17 cellular contexts compared by ENCODE assay signal in genomic region chr1:1254667-1254998, GRCh38. TPM values are rescaled to one million over a fixed set of nuclear protein-coding genes. Genes with fewer than 3 reads are reported as not detected.
A peak's percentile ranks its signal among the peaks of the same experiment; 100 is the strongest.
DNase-seq lines count a peak whose midpoint lies in the region; ATAC-seq, FAIRE-seq and TF ChIP-seq lines count a peak whose summit lies in the region.
"Had no signal": no experiment of that assay in that cellular context is flagged by ENCODE, and none has a peak within 500 bp of the region (broad histone marks: within the 10 kb centered on the region; RNA-seq: fewer than 3 reads in every experiment).

No MANE protein-coding gene starts in this region.

- H3K23me2 ChIP-seq in H1 (ENCODE audit: low read depth, low read length), result no peaks in the 10 kb centered on the region

- H3K56ac ChIP-seq in H1 (replicated peaks; ENCODE audit: insufficient read length, low read depth, low read length), result no peak overlapping the region

- TF ChIP-seq RAD21 in H1 (IDR thresholded peaks at IDR 0.05 in 1 of 2, conservative IDR thresholded peaks at IDR 0.05 in 1 of 2; ENCODE audit: low read depth in 2 of 2, low read length in 2 of 2), result no peak

- H3K27me3 Mint-ChIP-seq in T-helper 17 cell (no peaks in the 10 kb centered on the region), mesothelial cell of epicardium (ENCODE audit: low read depth) (no peaks in the 10 kb centered on the region)
- no peaks in the 10 kb centered on the region for H3K27me3 Mint-ChIP-seq in stimulated activated naive B cell treated with anti-CD40 and anti-IgM and Interleukin-4, amounts not matched to agents 10 μg/mL and 1 μg/mL and 100 μg/mL, for 72 hours
- H3K27me3 Mint-ChIP-seq: CD8-positive, alpha-beta memory T cell had no signal

- H4K8ac ChIP-seq in H1 (ENCODE audit: extremely low read depth, insufficient read depth, low read length), result peak overlapping the region; percentile 68; the same call in 1 of the 2 replicates

- H3K4me3 Mint-ChIP-seq in T-helper 17 cell (no peak overlapping the region), mesothelial cell of epicardium (no peak overlapping the region)
- H3K4me3 Mint-ChIP-seq in stimulated activated naive B cell treated with anti-CD40 and anti-IgM and Interleukin-4, amounts not matched to agents 10 μg/mL and 1 μg/mL and 100 μg/mL, for 72 hours, result no peak overlapping the region
- H3K4me3 Mint-ChIP-seq: CD8-positive, alpha-beta memory T cell had no signal

- peaks cover 0 to 5% of the 10 kb centered on the region in 2 experiments; a peak in 1 of 4 replicates for H3K79me2 ChIP-seq in H1 (ENCODE audit: control insufficient read depth in 1 of 2, insufficient read depth in 2 of 2, low read length in 2 of 2)

- no peak overlapping the region for H2BK12ac ChIP-seq in H1 (ENCODE audit: low read depth, low read length)

- H3K18ac ChIP-seq in H1 (ENCODE audit: extremely low read depth, low read length), result no peak overlapping the region

- TF ChIP-seq POLR2A in H1 (IDR thresholded peaks at IDR 0.05; ENCODE audit: control extremely low read depth in 1 of 2, low read depth in 2 of 2, low read length in 2 of 2), result no peak

- DNase-seq in T-helper 17 cell (no peak), H1 (ENCODE audit: low read depth in 1 of 2, low spot score in 2 of 2) (no peak), mesothelial cell of epicardium (ENCODE audit: low spot score in 2 of 2, unreplicated experiment in 2 of 2) (no peak), foreskin melanocyte (no peak)
- DNase-seq in stimulated activated naive B cell treated with anti-CD40 and anti-IgM and Interleukin-4, amounts not matched to agents 10 μg/mL and 1 μg/mL and 100 μg/mL, for 72 hours, result no peak
- DNase-seq: BE2C; Caco-2; CD8-positive, alpha-beta memory T cell; DMS53; GF-D8 had no signal

- WGBS in H1 (ENCODE audit: extremely low coverage in 1 of 2, insufficient coverage in 1 of 2, insufficient read length in 1 of 2, insufficient replicate concordance in 2 of 2, low coverage in 1 of 2, low lambda C conversion rate in 2 of 2, missing lambda C conversion rate in 1 of 2), 2 experiments, result 95% methylated on average over 21 of the region's 21 CpGs; no CpG with 5 or more reads in 1 of the 2 experiments

- H3K4me1 Mint-ChIP-seq in T-helper 17 cell (peaks cover 17% of the 10 kb centered on the region), mesothelial cell of epicardium (peaks cover 2% of the 10 kb centered on the region)
- peaks cover 14 to 32% of the 10 kb centered on the region in 2 donors for H3K4me1 Mint-ChIP-seq in stimulated activated naive B cell treated with anti-CD40 and anti-IgM and Interleukin-4, amounts not matched to agents 10 μg/mL and 1 μg/mL and 100 μg/mL, for 72 hours

- H2AK5ac ChIP-seq in H1 (ENCODE audit: low read depth, low read length), result no peak overlapping the region

- H3K27ac ChIP-seq in HEK293 (ENCODE audit: extremely low read depth, low read depth, low read length) (0 out of 2 replicates have a peak overlapping the region, but pooled peaks have one; percentile 14), H1 (ENCODE audit: low read depth, low read length) (no peak overlapping the region)
- H3K27ac ChIP-seq: A549, HL-60 had no signal

- H3K79me1 ChIP-seq in H1 (ENCODE audit: low read depth, low read length), result peaks cover 8% of the 10 kb centered on the region

- no peak for TF ChIP-seq EP300 in H1 (IDR thresholded peaks at IDR 0.05; ENCODE audit: borderline replicate concordance in 1 of 2, low read depth in 2 of 2, low read length in 2 of 2)

- peaks cover 6 to 70% of the 10 kb centered on the region in 2 experiments; a peak in 2 of 3 replicates for H3K36me3 ChIP-seq in HEK293 (ENCODE audit: control insufficient read depth in 2 of 2, insufficient read depth in 1 of 2, low read length in 2 of 2)
- H3K36me3 ChIP-seq in H1 (ENCODE audit: control insufficient read depth in 2 of 4, insufficient read depth in 4 of 4, low read length in 3 of 4), result peaks cover 0 to 32% (median 17%) of the 10 kb centered on the region in 4 experiments; a peak in 7 of 8 replicates

- H3K27ac Mint-ChIP-seq in T-helper 17 cell (peak overlapping the region; percentile 61), mesothelial cell of epicardium (no peak overlapping the region)
- peak overlapping the region; percentile 42 for H3K27ac Mint-ChIP-seq in stimulated activated naive B cell treated with anti-CD40 and anti-IgM and Interleukin-4, amounts not matched to agents 10 μg/mL and 1 μg/mL and 100 μg/mL, for 72 hours
- H3K27ac Mint-ChIP-seq: CD8-positive, alpha-beta memory T cell had no signal

- no peak overlapping the region for H3K23ac ChIP-seq in H1 (ENCODE audit: insufficient read length)

- no peaks in the 10 kb centered on the region for H3K27me3 ChIP-seq in H1 (replicated peaks in 1 of 4; ENCODE audit: control insufficient read depth in 3 of 4, extremely low read depth in 1 of 4, insufficient read depth in 3 of 4, low read length in 3 of 4)
- H3K27me3 ChIP-seq: BE2C had no signal

- no peak overlapping the region for H2BK15ac ChIP-seq in H1 (ENCODE audit: low read length)

- POLR2A ChIA-PET in HEK293 (lab: Yijun Ruan, JAX), result no interaction called here
- POLR2A ChIA-PET in H1 (lab: Charles Lee; ENCODE audit: partially characterized antibody), result no interaction called here

- no peaks in the 10 kb centered on the region; the same call in 1 of the 2 replicates for H3K4me1 ChIP-seq in HEK293 (ENCODE audit: control insufficient read depth, insufficient read depth, low read length)
- H3K4me1 ChIP-seq in H1 (replicated peaks in 1 of 4; ENCODE audit: control insufficient read depth in 3 of 4, insufficient read depth in 4 of 4, low read length in 3 of 4), result peaks cover 0 to 14% (median 8%) of the 10 kb centered on the region in 4 experiments; a peak in 6 of 7 replicates
- H3K4me1 ChIP-seq: A549, BE2C, Caco-2 had no signal

- no peak overlapping the region for H4K5ac ChIP-seq in H1 (ENCODE audit: insufficient read length, low read depth, low read length)

- peaks cover 4 to 17% of the 10 kb centered on the region in 2 experiments for H4K20me1 ChIP-seq in H1 (replicated peaks in 1 of 2; ENCODE audit: control insufficient read depth in 1 of 2, insufficient read depth in 2 of 2, low read length in 2 of 2)

- no peak for TF ChIP-seq CTCF in HEK293 (tag by site-specific recombination; IDR thresholded peaks at IDR 0.05)
- no peak for TF ChIP-seq CTCF in H1 (IDR thresholded peaks at IDR 0.05; ENCODE audit: control extremely low read depth in 1 of 3, insufficient read depth in 1 of 3, low read depth in 1 of 3, low read length in 3 of 3)
- no peak for TF ChIP-seq CTCF in mesothelial cell of epicardium (IDR thresholded peaks at IDR 0.05; ENCODE audit: unreplicated experiment)

- no peak overlapping the region for H3K4ac ChIP-seq in H1 (replicated peaks; ENCODE audit: insufficient read length, low read depth, low read length)

- H3K4me2 ChIP-seq in H1 (ENCODE audit: insufficient read depth in 1 of 2, low read depth in 2 of 2, low read length in 2 of 2), result no peak overlapping the region
- H3K4me2 ChIP-seq: A549 had no signal

- FAIRE-seq in H1 (lab: Jason Lieb, UNC), result no peak
- FAIRE-seq: A549, GM19239, H54 had no signal

- H2BK5ac ChIP-seq in H1 (ENCODE audit: low read depth, low read length), result no peak overlapping the region

- no peaks in the 10 kb centered on the region for H3K9me3 Mint-ChIP-seq in stimulated activated naive B cell treated with anti-CD40 and anti-IgM and Interleukin-4, amounts not matched to agents 10 μg/mL and 1 μg/mL and 100 μg/mL, for 72 hours
- H3K9me3 Mint-ChIP-seq in mesothelial cell of epicardium, result no peaks in the 10 kb centered on the region
- H3K9me3 Mint-ChIP-seq: CD8-positive, alpha-beta memory T cell had no signal

- H3K9ac ChIP-seq in H1 (replicated peaks in 1 of 4; ENCODE audit: extremely low read depth in 1 of 4, low read depth in 3 of 4, low read length in 3 of 4), result no peak overlapping the region

- H3K36me3 Mint-ChIP-seq in T-helper 17 cell (ENCODE audit: low read depth) (no peaks in the 10 kb centered on the region), mesothelial cell of epicardium (peaks cover 25% of the 10 kb centered on the region)
- peaks cover 40 to 50% of the 10 kb centered on the region in 2 donors for H3K36me3 Mint-ChIP-seq in stimulated activated naive B cell treated with anti-CD40 and anti-IgM and Interleukin-4, amounts not matched to agents 10 μg/mL and 1 μg/mL and 100 μg/mL, for 72 hours

- H3K9me3 ChIP-seq in HEK293 (ENCODE audit: control insufficient read depth, insufficient read depth, low read depth, low read length) (no peaks in the 10 kb centered on the region), T-helper 17 cell (ENCODE audit: control insufficient read depth, low read length, poor library complexity, severe bottlenecking) (no peaks in the 10 kb centered on the region), H1 (ENCODE audit: insufficient read depth in 2 of 2, low read depth in 1 of 2, low read length in 1 of 2) (no peaks in the 10 kb centered on the region)
- H3K9me3 ChIP-seq: A549, BE2C, Caco-2 had no signal

- no peak overlapping the region for H2AFZ ChIP-seq in H1 (ENCODE audit: low read length)

- CTCF ChIA-PET in HEK293 (lab: Yijun Ruan, JAX), result no interaction called here
- CTCF ChIA-PET in H1 (lab: Charles Lee; ENCODE audit: partially characterized antibody), result interaction anchor here (0.7 to 1.7 kb wide), 6 partner anchors 9 to 133 kb away, joined by 3 to 7 read pairs (median 4); no protein-coding TSS in a partner anchor

- H2BK120ac ChIP-seq in H1 (replicated peaks; ENCODE audit: low read depth, low read length), result no peak overlapping the region

- no peak for ATAC-seq in T-helper 17 cell
- ATAC-seq in stimulated activated naive B cell treated with anti-CD40 and anti-IgM and Interleukin-4, amounts not matched to agents 10 μg/mL and 1 μg/mL and 100 μg/mL, for 72 hours (replicated peaks), result no peak
- ATAC-seq in GM21619 (IDR thresholded peaks at IDR 0.05; ENCODE audit: unreplicated experiment), result no peak
- no peak for ATAC-seq in GM19452 (IDR thresholded peaks at IDR 0.05; ENCODE audit: unreplicated experiment)
- ATAC-seq: A549 had no signal

- H3K14ac ChIP-seq in H1 (ENCODE audit: insufficient read length), result no peak overlapping the region

- no peak overlapping the region for H3K4me3 ChIP-seq in HEK293 (ENCODE audit: low read depth, low read length)
- no peak overlapping the region for H3K4me3 ChIP-seq in H1 (ENCODE audit: extremely low read depth in 1 of 4, insufficient read depth in 2 of 4, low read depth in 3 of 4, low read length in 4 of 4)
- H3K4me3 ChIP-seq: A549 had no signal

- no peak overlapping the region for H4K91ac ChIP-seq in H1 (replicated peaks; ENCODE audit: insufficient read length, low read length)

- no peak overlapping the region for H2BK20ac ChIP-seq in H1 (ENCODE audit: low read length)

RNA-seq across cellular contexts. Expression of gene C1QTNF12, which starts 8.1 kb away (rescaled TPM):
- total RNA-seq in T-helper 17 cell (1 to 10 TPM in 1 of 2 donors, under 1 TPM in 1; 0.91 to 2.0 TPM), mesothelial cell of epicardium (10.2 to 12.2 TPM (median 10.4 TPM) in 3 replicates)
- total RNA-seq in H1 (2021; fragmentation: NEBNext Ultra II Directional; extraction: Animal tissue kit (Norgen Biotek cat#: 25700)), result 3.7 and 4.9 TPM in 2 replicates
- 2.1 and 4.8 TPM in 2 replicates for polyA plus RNA-seq in H1 (2011; rRNA removed)
- 1.6 TPM for polyA plus RNA-seq in H1 (2011; cell fraction: cytosol; rRNA removed)
- polyA plus RNA-seq in H1 (2011; cell fraction: nucleus; rRNA removed), result 19.7 TPM
- polyA plus RNA-seq in H1 (2012, experiment 1 of 2), result 2.3 to 5.1 TPM (median 3.6 TPM) in 4 replicates
- 2.6 TPM for polyA plus RNA-seq in H1 (2012, experiment 2 of 2)
- 3.7 TPM for polyA plus RNA-seq in H1 (2013, experiment 1 of 2)
- 3.6 TPM for polyA plus RNA-seq in H1 (2013, experiment 2 of 2)
- polyA minus RNA-seq in H1 (2011; rRNA and poly(A)+ RNA removed), result not detected in 2 replicates
- polyA minus RNA-seq in H1 (2011; cell fraction: cytosol; rRNA and poly(A)+ RNA removed), result 2.5 TPM
- 3.3 TPM for polyA minus RNA-seq in H1 (2011; cell fraction: nucleus; rRNA and poly(A)+ RNA removed)
- polyA plus RNA-seq: CD8-positive, alpha-beta memory T cell had no signal

RNA-seq across cellular contexts. Expression of gene UBE2J2, which starts 19.0 kb away (rescaled TPM):
- total RNA-seq in T-helper 17 cell, result 10 to 100 TPM; 50.6 to 57.7 TPM
- 67.2 and 67.9 TPM in 2 replicates for total RNA-seq in H1 (2021; fragmentation: NEBNext Ultra II Directional; extraction: Animal tissue kit (Norgen Biotek cat#: 25700))
- 33.6 and 47.3 TPM in 2 replicates for polyA plus RNA-seq in H1 (2011; rRNA removed)
- polyA plus RNA-seq in H1 (2011; cell fraction: cytosol; rRNA removed), result 50.1 TPM
- 42.9 TPM for polyA plus RNA-seq in H1 (2011; cell fraction: nucleus; rRNA removed)
- polyA plus RNA-seq in H1 (2012, experiment 1 of 2), result 46.0 to 58.9 TPM (median 47.8 TPM) in 4 replicates
- 63.2 TPM for polyA plus RNA-seq in H1 (2012, experiment 2 of 2)
- 40.4 TPM for polyA plus RNA-seq in H1 (2013, experiment 1 of 2)
- 38.8 TPM for polyA plus RNA-seq in H1 (2013, experiment 2 of 2)
- polyA minus RNA-seq in H1 (2011; rRNA and poly(A)+ RNA removed), result 10.8 and 14.2 TPM in 2 replicates
- polyA minus RNA-seq in H1 (2011; cell fraction: cytosol; rRNA and poly(A)+ RNA removed), result 26.9 TPM
- polyA minus RNA-seq in H1 (2011; cell fraction: nucleus; rRNA and poly(A)+ RNA removed), result 40.3 TPM
- total RNA-seq in mesothelial cell of epicardium, result 67.3 to 76.6 TPM (median 75.7 TPM) in 3 replicates

RNA-seq across cellular contexts. Expression of gene B3GALT6, which starts 22.6 kb away (rescaled TPM):
- total RNA-seq in T-helper 17 cell (1 to 10 TPM; 8.4 to 9.4 TPM), mesothelial cell of epicardium (32.1 to 34.1 TPM (median 33.4 TPM) in 3 replicates)
- 18.2 and 18.4 TPM in 2 replicates for total RNA-seq in H1 (2021; fragmentation: NEBNext Ultra II Directional; extraction: Animal tissue kit (Norgen Biotek cat#: 25700))
- 20.4 and 23.1 TPM in 2 replicates for polyA plus RNA-seq in H1 (2011; rRNA removed)
- polyA plus RNA-seq in H1 (2011; cell fraction: cytosol; rRNA removed), result 15.3 TPM
- polyA plus RNA-seq in H1 (2011; cell fraction: nucleus; rRNA removed), result 17.2 TPM
- 10.3 to 13.2 TPM (median 12.4 TPM) in 4 replicates for polyA plus RNA-seq in H1 (2012, experiment 1 of 2)
- 14.7 TPM for polyA plus RNA-seq in H1 (2012, experiment 2 of 2)
- 14.0 TPM for polyA plus RNA-seq in H1 (2013, experiment 1 of 2)
- polyA plus RNA-seq in H1 (2013, experiment 2 of 2), result 13.4 TPM
- 3.6 and 5.1 TPM in 2 replicates for polyA minus RNA-seq in H1 (2011; rRNA and poly(A)+ RNA removed)
- polyA minus RNA-seq in H1 (2011; cell fraction: cytosol; rRNA and poly(A)+ RNA removed), result 11.4 TPM
- polyA minus RNA-seq in H1 (2011; cell fraction: nucleus; rRNA and poly(A)+ RNA removed), result 18.1 TPM

RNA-seq across cellular contexts. Expression of gene SDF4, which starts 22.8 kb away (rescaled TPM):
- total RNA-seq in T-helper 17 cell, result 100 to 1,000 TPM; 129 to 146 TPM
- 72.2 and 75.6 TPM in 2 replicates for total RNA-seq in H1 (2021; fragmentation: NEBNext Ultra II Directional; extraction: Animal tissue kit (Norgen Biotek cat#: 25700))
- polyA plus RNA-seq in H1 (2011; rRNA removed), result 45.5 and 69.8 TPM in 2 replicates
- 62.5 TPM for polyA plus RNA-seq in H1 (2011; cell fraction: cytosol; rRNA removed)
- polyA plus RNA-seq in H1 (2011; cell fraction: nucleus; rRNA removed), result 89.3 TPM
- polyA plus RNA-seq in H1 (2012, experiment 1 of 2), result 63.1 to 79.8 TPM (median 77.9 TPM) in 4 replicates
- polyA plus RNA-seq in H1 (2012, experiment 2 of 2), result 55.0 TPM
- polyA plus RNA-seq in H1 (2013, experiment 1 of 2), result 110 TPM
- 117 TPM for polyA plus RNA-seq in H1 (2013, experiment 2 of 2)
- 13.2 and 16.8 TPM in 2 replicates for polyA minus RNA-seq in H1 (2011; rRNA and poly(A)+ RNA removed)
- polyA minus RNA-seq in H1 (2011; cell fraction: cytosol; rRNA and poly(A)+ RNA removed), result 32.2 TPM
- polyA minus RNA-seq in H1 (2011; cell fraction: nucleus; rRNA and poly(A)+ RNA removed), result 39.2 TPM
- total RNA-seq in mesothelial cell of epicardium, result 103 to 110 TPM (median 108 TPM) in 3 replicates

RNA-seq across cellular contexts. Expression of gene SCNN1D, which starts 25.6 kb away (rescaled TPM):
- total RNA-seq in T-helper 17 cell (1 to 10 TPM; 4.6 to 8.0 TPM), mesothelial cell of epicardium (16.0 to 17.5 TPM (median 16.8 TPM) in 3 replicates)
- 0.90 and 1.2 TPM in 2 replicates for total RNA-seq in H1 (2021; fragmentation: NEBNext Ultra II Directional; extraction: Animal tissue kit (Norgen Biotek cat#: 25700))
- 2.5 and 4.1 TPM in 2 replicates for polyA plus RNA-seq in H1 (2011; rRNA removed)
- 3.6 TPM for polyA plus RNA-seq in H1 (2011; cell fraction: cytosol; rRNA removed)
- 29.6 TPM for polyA plus RNA-seq in H1 (2011; cell fraction: nucleus; rRNA removed)
- polyA plus RNA-seq in H1 (2012, experiment 1 of 2), result 1.3 to 4.3 TPM (median 2.9 TPM) in 4 replicates
- 0.54 TPM for polyA plus RNA-seq in H1 (2012, experiment 2 of 2)
- 1.8 TPM for polyA plus RNA-seq in H1 (2013, experiment 1 of 2)
- polyA plus RNA-seq in H1 (2013, experiment 2 of 2), result 1.0 TPM
- 0.24 and 0.38 TPM in 2 replicates for polyA minus RNA-seq in H1 (2011; rRNA and poly(A)+ RNA removed)
- 0.66 TPM for polyA minus RNA-seq in H1 (2011; cell fraction: cytosol; rRNA and poly(A)+ RNA removed)
- polyA minus RNA-seq in H1 (2011; cell fraction: nucleus; rRNA and poly(A)+ RNA removed), result 2.7 TPM
